Comparison of ENCODE assay signal across 16 cellular contexts in genomic region chr1:2610036-2610720, GRCh38. TPM values are rescaled to one million over a fixed set of nuclear protein-coding genes. Genes with fewer than 3 reads are reported as not detected.
DNase-seq lines count a peak whose midpoint lies in the region; ATAC-seq and TF ChIP-seq lines count a peak whose summit lies in the region.
"Had no signal": no experiment of that assay in that cellular context is flagged by ENCODE, and none has a peak within 500 bp of the region (broad histone marks: within the 10 kb centered on the region; RNA-seq: fewer than 3 reads in every experiment).

No MANE protein-coding gene starts in this region.

- peak overlapping the region; percentile 84; the same call in 1 of the 2 replicates for H3K4me2 ChIP-seq in HCT116 (ENCODE audit: low read length)

- H3K4me1 ChIP-seq in HCT116 (ENCODE audit: control insufficient read depth in 1 of 2, insufficient read depth in 2 of 2, low read length in 2 of 2): peaks cover 11 to 16% of the 10 kb centered on the region in 2 experiments

- no peaks in the 10 kb centered on the region; the same call in 1 of the 2 replicates for H3K27me3 ChIP-seq in HCT116 (ENCODE audit: insufficient read depth, low read length)

- no peak overlapping the region for H3K4me3 Mint-ChIP-seq in progenitor cell of endocrine pancreas (ENCODE audit: low read depth)
- no peak overlapping the region for H3K4me3 Mint-ChIP-seq in endothelial cell (ENCODE audit: unreplicated experiment)
- H3K4me3 Mint-ChIP-seq: activated CD4-positive, alpha-beta T cell treated with anti-CD3 and anti-CD28 coated beads, Interleukin-2, amount 10 ng/mL, durations not matched to agents 24 days and 14 days; mesothelial cell of epicardium had no signal

- DNase-seq in COR-L47 (lab: John Stamatoyannopoulos, UW): peak; percentile 91
- DNase-seq in HCT116 (ENCODE audit: low read depth, low spot score): no peak
- DNase-seq in left ventricle myocardium superior: peak; percentile 23
- peak; percentile 7 for DNase-seq in progenitor cell of endocrine pancreas (ENCODE audit: low spot score, unreplicated experiment)
- DNase-seq in endothelial cell (ENCODE audit: low spot score): no peak
- DNase-seq: activated CD4-positive, alpha-beta T cell treated with anti-CD3 and anti-CD28 coated beads, Interleukin-2, amount 10 ng/mL, durations not matched to agents 24 days and 14 days; cortex of kidney; DMS79 treated with DMSO at 0.1 percent for 48 hours; NCI-H510A treated with DMSO at 0.1 percent for 48 hours had no signal

- TF ChIP-seq POLR2A in HCT116 (IDR thresholded peaks at IDR 0.05; ENCODE audit: borderline replicate concordance, extremely low read depth, insufficient read depth, insufficient read length): no peak

- H3K9me3 ChIP-seq in HCT116 (ENCODE audit: control insufficient read depth in 1 of 2, insufficient read depth in 1 of 2, low read depth in 1 of 2, low read length in 2 of 2): peaks cover 0 to 8% of the 10 kb centered on the region in 2 experiments; a peak in 1 of 4 replicates

- H3K4me3 ChIP-seq in HCT116 (replicated peaks in 1 of 2; ENCODE audit: low read depth in 1 of 2, low read length in 2 of 2): peak overlapping the region in 1 of 2 experiments; percentile 56; a peak in 1 of 4 replicates
- H3K4me3 ChIP-seq: skin epidermis had no signal

- no peak for ATAC-seq in HCT116
- ATAC-seq in left ventricle myocardium superior: no peak
- ATAC-seq in GM18498 (IDR thresholded peaks at IDR 0.05; ENCODE audit: unreplicated experiment): no peak
- ATAC-seq in HG03097 (IDR thresholded peaks at IDR 0.05; ENCODE audit: low FRiP score, unreplicated experiment): no peak

- CTCF ChIA-PET in HCT116 (lab: Charles Lee): no interaction called here

- H3K36me3 Mint-ChIP-seq in progenitor cell of endocrine pancreas (ENCODE audit: insufficient read depth) (no peaks in the 10 kb centered on the region), endothelial cell (ENCODE audit: low read depth, unreplicated experiment) (no peaks in the 10 kb centered on the region)
- H3K36me3 Mint-ChIP-seq: mesothelial cell of epicardium had no signal

- H3K9me2 ChIP-seq in HCT116 (ENCODE audit: insufficient read depth): no peaks in the 10 kb centered on the region

- H3K79me2 ChIP-seq in HCT116 (ENCODE audit: insufficient read depth, low read length): no peaks in the 10 kb centered on the region

- H3K27ac ChIP-seq in HCT116 (ENCODE audit: low read depth, low read length): no peak overlapping the region
- H3K27ac ChIP-seq: C4-2B, skin epidermis had no signal

- H3K27ac Mint-ChIP-seq in progenitor cell of endocrine pancreas (no peak overlapping the region), endothelial cell (ENCODE audit: unreplicated experiment) (no peak overlapping the region)
- H3K27ac Mint-ChIP-seq: activated CD4-positive, alpha-beta T cell treated with anti-CD3 and anti-CD28 coated beads, Interleukin-2, amount 10 ng/mL, durations not matched to agents 24 days and 14 days; mesothelial cell of epicardium had no signal

- TF ChIP-seq CTCF in HCT116 (IDR thresholded peaks at IDR 0.05 in 2 of 3, conservative IDR thresholded peaks at IDR 0.05 in 1 of 3; ENCODE audit: borderline replicate concordance in 1 of 3, insufficient read depth in 1 of 3, low read depth in 2 of 3, low read length in 2 of 3): no peak
- no peak for TF ChIP-seq CTCF in progenitor cell of endocrine pancreas (IDR thresholded peaks at IDR 0.05; ENCODE audit: unreplicated experiment)
- TF ChIP-seq CTCF in endothelial cell (IDR thresholded peaks at IDR 0.05; ENCODE audit: unreplicated experiment): no peak

- H3K36me3 ChIP-seq in HCT116 (ENCODE audit: control insufficient read depth in 1 of 2, insufficient read depth in 2 of 2, low read length in 2 of 2): no peaks in the 10 kb centered on the region

- H3K4me1 Mint-ChIP-seq in progenitor cell of endocrine pancreas (ENCODE audit: low read depth) (no peaks in the 10 kb centered on the region), endothelial cell (ENCODE audit: unreplicated experiment) (no peaks in the 10 kb centered on the region)
- H3K4me1 Mint-ChIP-seq: activated CD4-positive, alpha-beta T cell treated with anti-CD3 and anti-CD28 coated beads, Interleukin-2, amount 10 ng/mL, durations not matched to agents 24 days and 14 days; mesothelial cell of epicardium had no signal

- H3K9ac ChIP-seq in HCT116 (ENCODE audit: low read length): no peak overlapping the region

- H3K27me3 Mint-ChIP-seq in progenitor cell of endocrine pancreas (peaks cover 12% of the 10 kb centered on the region), endothelial cell (ENCODE audit: unreplicated experiment) (peaks cover 8% of the 10 kb centered on the region)
- H3K27me3 Mint-ChIP-seq: activated CD4-positive, alpha-beta T cell treated with anti-CD3 and anti-CD28 coated beads, Interleukin-2, amount 10 ng/mL, durations not matched to agents 24 days and 14 days had no signal

- POLR2A ChIA-PET in HCT116 (lab: Charles Lee): no interaction called here

- peaks cover 8% of the 10 kb centered on the region for H3K9me3 Mint-ChIP-seq in progenitor cell of endocrine pancreas (ENCODE audit: low read depth)
- no peaks in the 10 kb centered on the region for H3K9me3 Mint-ChIP-seq in endothelial cell (ENCODE audit: unreplicated experiment)

- no peak for TF ChIP-seq RAD21 in HCT116 (IDR thresholded peaks at IDR 0.05; ENCODE audit: low read depth)

- no peak overlapping the region for H2AFZ ChIP-seq in HCT116 (ENCODE audit: low read depth, low read length, poor library complexity, severe bottlenecking)

- BruUV-seq in HCT116 (replicated peaks; lab: Mats Ljungman, UMichigan): no TSS peak

- intact Hi-C loops in HCT116 (cut with micrococcal nuclease): loop anchor here (1.0 kb wide), 1 partner anchor 24 kb away; the partner anchor contains the start of gene PRXL2B
- intact Hi-C loops in left ventricle myocardium superior (cut with micrococcal nuclease): no loop called here

- RAD21 ChIA-PET in HCT116 (lab: Charles Lee; ENCODE audit: low non-redundant PET in 1 of 2, low total read pairs in 2 of 2, uncharacterized antibody in 2 of 2, unreplicated experiment in 2 of 2): interaction anchor here in 1 of 2 experiments (0.6 kb wide), 1 partner anchor 24 kb away, joined by 9 read pairs; no protein-coding TSS in a partner anchor

- no peaks in the 10 kb centered on the region for H4K20me1 ChIP-seq in HCT116 (ENCODE audit: insufficient read depth)

TF ChIP-seq in HCT116, 20 proteins besides CTCF, POLR2A, EP300 and RAD21:
- no peak for TF ChIP-seq MAX (IDR thresholded peaks at IDR 0.05)
- no peak for TF ChIP-seq REST (IDR thresholded peaks at IDR 0.05; ENCODE audit: low read depth)
- TF ChIP-seq ELF1 (IDR thresholded peaks at IDR 0.05; ENCODE audit: borderline replicate concordance, low read depth): no peak
- no peak for TF ChIP-seq EZH2 (IDR thresholded peaks at IDR 0.05)
- TF ChIP-seq TCF7L2 (IDR thresholded peaks at IDR 0.05; ENCODE audit: borderline replicate concordance, extremely low read depth, insufficient read depth, insufficient read length): no peak
- TF ChIP-seq JUND (IDR thresholded peaks at IDR 0.05): no peak
- no peak for TF ChIP-seq ZNF274 (IDR thresholded peaks at IDR 0.05; ENCODE audit: low read depth, low read length)

RNA-seq across cellular contexts. Expression of gene MMEL1, which starts 22.6 kb away (rescaled TPM):
- total RNA-seq in HCT116 (2021; ENCODE audit: unreplicated experiment) (2.7 TPM), left ventricle myocardium superior (not detected), progenitor cell of endocrine pancreas (0.64 and 0.93 TPM in 2 replicates), endothelial cell (ENCODE audit: unreplicated experiment) (not detected)
- 3.0 and 8.1 TPM in 2 replicates for polyA plus RNA-seq in HCT116 (2012)
- total RNA-seq: OCI-LY7, SK-MEL-5 had no signal

RNA-seq across cellular contexts. Expression of gene PRXL2B, which starts 23.6 kb away (rescaled TPM):
- total RNA-seq in HCT116 (2021; ENCODE audit: unreplicated experiment): 32.2 TPM
- polyA plus RNA-seq in HCT116 (2012): 17.5 and 17.8 TPM in 2 replicates
- 11.2 TPM for total RNA-seq in left ventricle myocardium superior
- total RNA-seq in progenitor cell of endocrine pancreas: 32.0 and 36.4 TPM in 2 replicates
- total RNA-seq in endothelial cell (ENCODE audit: unreplicated experiment): 35.6 TPM

RNA-seq across cellular contexts. Expression of gene TNFRSF14, which starts 54.0 kb away (rescaled TPM):
- total RNA-seq in HCT116 (2021; ENCODE audit: unreplicated experiment) (0.66 TPM), left ventricle myocardium superior (16.0 TPM), progenitor cell of endocrine pancreas (0.41 and 0.75 TPM in 2 replicates), endothelial cell (ENCODE audit: unreplicated experiment) (0.26 TPM)
- 0.20 TPM in 1 of 2 replicates, not detected in the other for polyA plus RNA-seq in HCT116 (2012)

Comparison
In these comparisons a context has a peak if more than half of its experiments do, and no peak if none do; other contexts are left out.
1. DNase-seq: peak in COR-L47 (single experiment), left ventricle myocardium superior (single experiment) and progenitor cell of endocrine pancreas (single experiment); none in HCT116 (single experiment) and endothelial cell (single experiment).